8 cellular contexts compared by ENCODE assay signal in the genomic region with DNA sequence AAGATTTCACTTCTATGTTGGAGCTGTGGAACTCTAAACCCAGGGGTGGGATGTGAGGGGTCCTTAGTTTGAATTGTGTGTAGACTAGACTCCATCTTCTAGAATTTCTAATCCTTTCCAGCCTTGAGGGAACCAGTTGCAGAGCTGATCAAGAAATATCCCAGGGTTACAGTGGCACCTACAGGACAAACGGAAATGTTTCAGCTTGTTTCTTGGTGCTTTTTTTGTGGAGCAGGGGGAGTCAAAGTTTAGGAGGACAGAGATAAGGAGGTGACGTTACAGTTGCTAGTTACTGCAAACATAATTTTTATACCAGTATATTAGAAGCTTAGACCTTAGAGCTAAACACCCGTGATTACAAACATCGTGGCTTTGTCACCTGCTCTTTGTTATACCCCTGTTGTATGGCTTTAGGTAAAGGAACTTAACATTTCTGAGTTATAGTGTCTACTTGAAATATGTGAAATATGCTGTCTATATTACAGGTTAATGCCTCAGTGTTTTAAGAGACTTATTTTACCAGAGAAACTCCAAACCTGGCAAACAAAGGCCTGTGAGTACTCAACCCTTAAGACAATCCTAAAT.
DNase-seq lines count a peak whose midpoint lies in the region; ATAC-seq and TF ChIP-seq lines count a peak whose summit lies in the region.

No MANE protein-coding gene starts in this region.

- intact Hi-C loops in head of caudate nucleus (cut with DNase I) = loop anchor here (5.0 kb wide), 2 partner anchors 161 to 176 kb away; no protein-coding TSS in a partner anchor
- intact Hi-C loops in stomach (cut with DNase I; ENCODE audit: low total_unique reads) = loop anchor here (5.0 kb wide), 2 partner anchors 161 to 176 kb away; no protein-coding TSS in a partner anchor
- intact Hi-C loops in activated T-helper 1 cell treated with anti-CD3 and anti-CD28 coated beads, Interleukin-12 subunit alpha, Interleukin-12 subunit beta, Interleukin-2, Interleukin-4 antibody, amounts not matched to agents 30 ng/mL and 10 ng/mL and 1 ng/mL, durations not matched to agents 14 hours and 24 hours and 36 hours (cut with micrococcal nuclease) = no loop called here

- no peak overlapping the region for H3K27ac Mint-ChIP-seq in activated T-helper 1 cell treated with anti-CD3 and anti-CD28 coated beads, Interleukin-12 subunit alpha, Interleukin-12 subunit beta, Interleukin-2, Interleukin-4 antibody, amounts not matched to agents 30 ng/mL and 10 ng/mL and 1 ng/mL, durations not matched to agents 14 hours and 24 hours and 36 hours

- H3K4me3 Mint-ChIP-seq in activated T-helper 1 cell treated with anti-CD3 and anti-CD28 coated beads, Interleukin-12 subunit alpha, Interleukin-12 subunit beta, Interleukin-2, Interleukin-4 antibody, amounts not matched to agents 30 ng/mL and 10 ng/mL and 1 ng/mL, durations not matched to agents 14 hours and 24 hours and 36 hours = no peak overlapping the region

- WGBS in stomach, 5 donors = 14 to 31% (median 18%) methylated on average over 4 of the region's 4 CpGs

- peaks cover 5% of the 10 kb centered on the region for H3K4me1 Mint-ChIP-seq in activated T-helper 1 cell treated with anti-CD3 and anti-CD28 coated beads, Interleukin-12 subunit alpha, Interleukin-12 subunit beta, Interleukin-2, Interleukin-4 antibody, amounts not matched to agents 30 ng/mL and 10 ng/mL and 1 ng/mL, durations not matched to agents 14 hours and 24 hours and 36 hours (ENCODE audit: low read depth)

- peak; percentile 15 for DNase-seq in GM12865 (ENCODE audit: low read depth)
- peak; percentile 48 for DNase-seq in LHCN-M2 (ENCODE audit: low read depth)
- DNase-seq in head of caudate nucleus = peak in 26 of 42 donors; percentile 12 to 77 (median 52)
- DNase-seq in stomach = no peak
- no peak for DNase-seq in activated T-helper 1 cell treated with anti-CD3 and anti-CD28 coated beads, Interleukin-12 subunit alpha, Interleukin-12 subunit beta, Interleukin-2, Interleukin-4 antibody, amounts not matched to agents 30 ng/mL and 10 ng/mL and 1 ng/mL, durations not matched to agents 14 hours and 24 hours and 36 hours (ENCODE audit: low spot score)
- DNase-seq in occipital lobe (lab: John Stamatoyannopoulos, UW) = no peak
- DNase-seq in ecto neural progenitor cell (ENCODE audit: low spot score) = no peak

- TF ChIP-seq CTCF in GM12865 (IDR thresholded peaks at IDR 0.05; ENCODE audit: insufficient read depth, low read depth, low read length, missing control alignments) = peak; percentile 8
- peak in 5 of 7 experiments; percentile 17 to 44 (median 34) for TF ChIP-seq CTCF in stomach (IDR thresholded peaks at IDR 0.05)

- no peak overlapping the region for H3K27ac ChIP-seq in stomach

- no peak for TF ChIP-seq EP300 in stomach (IDR thresholded peaks at IDR 0.05)

- H3K36me3 ChIP-seq in stomach = no peaks in the 10 kb centered on the region

- no peak for TF ChIP-seq POLR2A in stomach (IDR thresholded peaks at IDR 0.05)

- H3K9me3 ChIP-seq in stomach = no peaks in the 10 kb centered on the region

- H3K36me3 Mint-ChIP-seq in activated T-helper 1 cell treated with anti-CD3 and anti-CD28 coated beads, Interleukin-12 subunit alpha, Interleukin-12 subunit beta, Interleukin-2, Interleukin-4 antibody, amounts not matched to agents 30 ng/mL and 10 ng/mL and 1 ng/mL, durations not matched to agents 14 hours and 24 hours and 36 hours (ENCODE audit: low read depth) = no peaks in the 10 kb centered on the region

- no peaks in the 10 kb centered on the region for H3K9me3 Mint-ChIP-seq in activated T-helper 1 cell treated with anti-CD3 and anti-CD28 coated beads, Interleukin-12 subunit alpha, Interleukin-12 subunit beta, Interleukin-2, Interleukin-4 antibody, amounts not matched to agents 30 ng/mL and 10 ng/mL and 1 ng/mL, durations not matched to agents 14 hours and 24 hours and 36 hours

- H3K4me3 ChIP-seq in GM12865 (ENCODE audit: low read depth, low read length) (no peak overlapping the region), stomach (no peak overlapping the region)

- peaks cover 2% of the 10 kb centered on the region for H3K27me3 Mint-ChIP-seq in activated T-helper 1 cell treated with anti-CD3 and anti-CD28 coated beads, Interleukin-12 subunit alpha, Interleukin-12 subunit beta, Interleukin-2, Interleukin-4 antibody, amounts not matched to agents 30 ng/mL and 10 ng/mL and 1 ng/mL, durations not matched to agents 14 hours and 24 hours and 36 hours (ENCODE audit: insufficient read depth)

- peaks cover 0 to 26% (median 7%) of the 10 kb centered on the region in 4 donors for H3K4me1 ChIP-seq in stomach

- peak; percentile 71 for ATAC-seq in SK-N-SH treated with all-trans-retinoic acid at 6 μM for 48 hours

- H3K27me3 ChIP-seq in stomach = no peaks in the 10 kb centered on the region

TF ChIP-seq in SK-N-SH treated with all-trans-retinoic acid at 6 μM for 48 hours, 23 proteins besides CTCF, POLR2A, EP300 and RAD21:
- TF ChIP-seq ISL1 (CRISPR knock-in tag; IDR thresholded peaks at IDR 0.05) = no peak
- no peak for TF ChIP-seq ZFP30 (CRISPR knock-in tag; IDR thresholded peaks at IDR 0.05)
- TF ChIP-seq BACH2 (CRISPR knock-in tag; IDR thresholded peaks at IDR 0.05; ENCODE audit: borderline replicate concordance) = no peak
- no peak for TF ChIP-seq TCF4 (CRISPR knock-in tag; IDR thresholded peaks at IDR 0.05; ENCODE audit: borderline replicate concordance)
- no peak for TF ChIP-seq ZNF565 (CRISPR knock-in tag; conservative IDR thresholded peaks at IDR 0.05; ENCODE audit: low read depth)
- TF ChIP-seq POU6F1 (CRISPR knock-in tag; IDR thresholded peaks at IDR 0.05; ENCODE audit: borderline replicate concordance, low read depth) = no peak
- TF ChIP-seq ZC3H10 (CRISPR knock-in tag; IDR thresholded peaks at IDR 0.05) = no peak
- TF ChIP-seq, protein P1, sequence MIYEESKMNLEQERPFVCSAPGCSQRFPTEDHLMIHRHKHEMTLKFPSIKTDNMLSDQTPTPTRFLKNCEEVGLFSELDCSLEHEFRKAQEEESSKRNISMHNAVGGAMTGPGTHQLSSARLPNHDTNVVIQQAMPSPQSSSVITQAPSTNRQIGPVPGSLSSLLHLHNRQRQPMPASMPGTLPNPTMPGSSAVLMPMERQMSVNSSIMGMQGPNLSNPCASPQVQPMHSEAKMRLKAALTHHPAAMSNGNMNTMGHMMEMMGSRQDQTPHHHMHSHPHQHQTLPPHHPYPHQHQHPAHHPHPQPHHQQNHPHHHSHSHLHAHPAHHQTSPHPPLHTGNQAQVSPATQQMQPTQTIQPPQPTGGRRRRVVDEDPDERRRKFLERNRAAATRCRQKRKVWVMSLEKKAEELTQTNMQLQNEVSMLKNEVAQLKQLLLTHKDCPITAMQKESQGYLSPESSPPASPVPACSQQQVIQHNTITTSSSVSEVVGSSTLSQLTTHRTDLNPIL (CRISPR knock-in tag; IDR thresholded peaks at IDR 0.05; ENCODE audit: low read depth) = no peak
- TF ChIP-seq ESRRG (CRISPR knock-in tag; IDR thresholded peaks at IDR 0.05) = no peak
- no peak for TF ChIP-seq RARB (CRISPR knock-in tag; IDR thresholded peaks at IDR 0.05)
- TF ChIP-seq SNAI2 (CRISPR knock-in tag; IDR thresholded peaks at IDR 0.05) = no peak
- TF ChIP-seq, protein P2, sequence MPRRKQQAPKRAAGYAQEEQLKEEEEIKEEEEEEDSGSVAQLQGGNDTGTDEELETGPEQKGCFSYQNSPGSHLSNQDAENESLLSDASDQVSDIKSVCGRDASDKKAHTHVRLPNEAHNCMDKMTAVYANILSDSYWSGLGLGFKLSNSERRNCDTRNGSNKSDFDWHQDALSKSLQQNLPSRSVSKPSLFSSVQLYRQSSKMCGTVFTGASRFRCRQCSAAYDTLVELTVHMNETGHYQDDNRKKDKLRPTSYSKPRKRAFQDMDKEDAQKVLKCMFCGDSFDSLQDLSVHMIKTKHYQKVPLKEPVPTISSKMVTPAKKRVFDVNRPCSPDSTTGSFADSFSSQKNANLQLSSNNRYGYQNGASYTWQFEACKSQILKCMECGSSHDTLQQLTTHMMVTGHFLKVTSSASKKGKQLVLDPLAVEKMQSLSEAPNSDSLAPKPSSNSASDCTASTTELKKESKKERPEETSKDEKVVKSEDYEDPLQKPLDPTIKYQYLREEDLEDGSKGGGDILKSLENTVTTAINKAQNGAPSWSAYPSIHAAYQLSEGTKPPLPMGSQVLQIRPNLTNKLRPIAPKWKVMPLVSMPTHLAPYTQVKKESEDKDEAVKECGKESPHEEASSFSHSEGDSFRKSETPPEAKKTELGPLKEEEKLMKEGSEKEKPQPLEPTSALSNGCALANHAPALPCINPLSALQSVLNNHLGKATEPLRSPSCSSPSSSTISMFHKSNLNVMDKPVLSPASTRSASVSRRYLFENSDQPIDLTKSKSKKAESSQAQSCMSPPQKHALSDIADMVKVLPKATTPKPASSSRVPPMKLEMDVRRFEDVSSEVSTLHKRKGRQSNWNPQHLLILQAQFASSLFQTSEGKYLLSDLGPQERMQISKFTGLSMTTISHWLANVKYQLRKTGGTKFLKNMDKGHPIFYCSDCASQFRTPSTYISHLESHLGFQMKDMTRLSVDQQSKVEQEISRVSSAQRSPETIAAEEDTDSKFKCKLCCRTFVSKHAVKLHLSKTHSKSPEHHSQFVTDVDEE (CRISPR knock-in tag; IDR thresholded peaks at IDR 0.05) = no peak
TF ChIP-seq in SK-N-SH treated with all-trans-retinoic acid at 6 μM for 48 hours: peak in this region for 0.

Comparison
In these comparisons a context has a peak if more than half of its experiments do, and no peak if none do; other contexts are left out.
1. DNase-seq: peak in GM12865 (single experiment), LHCN-M2 (single experiment) and head of caudate nucleus (26 of 42); none in stomach (single experiment), activated T-helper 1 cell treated with anti-CD3 and anti-CD28 coated beads, Interleukin-12 subunit alpha, Interleukin-12 subunit beta, Interleukin-2, Interleukin-4 antibody, amounts not matched to agents 30 ng/mL and 10 ng/mL and 1 ng/mL, durations not matched to agents 14 hours and 24 hours and 36 hours (single experiment), occipital lobe (single experiment) and ecto neural progenitor cell (single experiment).